In the genomic region with DNA sequence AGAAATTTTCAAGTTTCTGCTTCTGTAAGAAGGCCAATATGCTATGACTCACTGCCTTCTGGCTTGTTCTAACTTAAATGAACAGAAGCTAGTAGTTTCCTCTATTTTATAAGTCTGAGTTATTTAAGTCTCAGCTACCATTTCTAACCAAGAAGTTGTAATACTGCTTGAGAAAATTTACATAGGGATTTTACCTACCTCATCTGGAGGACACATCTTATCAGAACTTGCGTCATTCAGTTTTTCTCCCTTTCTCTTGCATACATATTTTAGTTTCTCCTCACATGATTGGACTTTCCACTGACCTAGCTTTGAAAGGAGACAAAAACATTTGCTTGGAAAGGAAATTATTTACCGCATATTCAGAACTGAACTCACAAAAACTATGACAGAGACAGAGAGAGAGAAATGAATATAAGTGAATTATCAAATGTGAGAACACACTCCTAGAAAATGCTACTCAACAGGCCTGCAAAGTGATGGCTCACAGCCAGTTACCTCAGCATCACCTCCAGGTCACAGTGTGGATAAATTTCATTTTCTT, we compare ENCODE assay signal across 9 cellular contexts. TPM values are rescaled to one million over a fixed set of nuclear protein-coding genes. Genes with fewer than 3 reads are reported as not detected.
DNase-seq lines count a peak whose midpoint lies in the region; ATAC-seq and TF ChIP-seq lines count a peak whose summit lies in the region.
"Had no signal": no experiment of that assay in that cellular context is flagged by ENCODE, and none has a peak within 500 bp of the region (broad histone marks: within the 10 kb centered on the region; RNA-seq: fewer than 3 reads in every experiment).

No MANE protein-coding gene starts in this region.

- no peak for TF ChIP-seq POLR2A in stomach (IDR thresholded peaks at IDR 0.05)

- TF ChIP-seq EP300 in stomach (IDR thresholded peaks at IDR 0.05): no peak

- ATAC-seq in GM21447 (IDR thresholded peaks at IDR 0.05; ENCODE audit: unreplicated experiment) (peak; percentile 91), HG03520 (IDR thresholded peaks at IDR 0.05; ENCODE audit: unreplicated experiment) (peak; percentile 85)

- 73 to 84% (median 82%) methylated on average over 2 of the region's 2 CpGs for WGBS in stomach, 5 donors

- H3K4me1 ChIP-seq in stomach: peaks cover 0 to 3% (median 0%) of the 10 kb centered on the region in 4 donors

- H3K9me3 ChIP-seq in stomach: no peaks in the 10 kb centered on the region

- peaks cover 0 to 2% (median 0%) of the 10 kb centered on the region in 4 donors for H3K36me3 ChIP-seq in stomach

- no peak overlapping the region for H3K27ac ChIP-seq in stomach

- no peak for TF ChIP-seq CTCF in GM13977 (IDR thresholded peaks at IDR 0.05; ENCODE audit: extremely low read depth, insufficient read depth, missing control alignments)
- TF ChIP-seq CTCF in stomach (IDR thresholded peaks at IDR 0.05): no peak

- no peak overlapping the region for H3K4me3 ChIP-seq in stomach

- peak; percentile 50 for DNase-seq in GM13977 (ENCODE audit: low spot score)
- peak; percentile 33 for DNase-seq in fibroblast of the conjunctiva (ENCODE audit: low read depth)
- no peak for DNase-seq in stomach
- no peak for DNase-seq in iPS-NIHi11 (ENCODE audit: low spot score)
- no peak for DNase-seq in OCI-M1 (lab: John Stamatoyannopoulos, UW)
- DNase-seq in pons (ENCODE audit: low spot score): no peak
- DNase-seq: T1000 had no signal

- intact Hi-C loops in stomach (cut with DNase I; ENCODE audit: low total_unique reads): no loop called here

- no peaks in the 10 kb centered on the region for H3K27me3 ChIP-seq in stomach

- in situ Hi-C loops in GM13977 (cut with MboI; ENCODE audit: low pct_unique_long_range_greater_than_20kb, low sequenced_read_pairs, unreplicated experiment): no loop called here

RNA-seq across cellular contexts. Expression of gene LY75, which starts 25.4 kb away (rescaled TPM):
- 10 to 100 TPM in 2 of 5 donors, 1 to 10 TPM in 2, not detected in 1; 4.5 to 26.8 (median 12.9) TPM for total RNA-seq in stomach
- polyA plus RNA-seq in stomach: 1 to 10 TPM; 1.4 to 4.3 (median 3.1) TPM

Comparison
In these comparisons a context has a peak if more than half of its experiments do, and no peak if none do; other contexts are left out.
1. DNase-seq: peak in GM13977 (single experiment) and fibroblast of the conjunctiva (single experiment); none in stomach (single experiment), iPS-NIHi11 (single experiment), OCI-M1 (single experiment) and pons (single experiment).